In the genomic region with DNA sequence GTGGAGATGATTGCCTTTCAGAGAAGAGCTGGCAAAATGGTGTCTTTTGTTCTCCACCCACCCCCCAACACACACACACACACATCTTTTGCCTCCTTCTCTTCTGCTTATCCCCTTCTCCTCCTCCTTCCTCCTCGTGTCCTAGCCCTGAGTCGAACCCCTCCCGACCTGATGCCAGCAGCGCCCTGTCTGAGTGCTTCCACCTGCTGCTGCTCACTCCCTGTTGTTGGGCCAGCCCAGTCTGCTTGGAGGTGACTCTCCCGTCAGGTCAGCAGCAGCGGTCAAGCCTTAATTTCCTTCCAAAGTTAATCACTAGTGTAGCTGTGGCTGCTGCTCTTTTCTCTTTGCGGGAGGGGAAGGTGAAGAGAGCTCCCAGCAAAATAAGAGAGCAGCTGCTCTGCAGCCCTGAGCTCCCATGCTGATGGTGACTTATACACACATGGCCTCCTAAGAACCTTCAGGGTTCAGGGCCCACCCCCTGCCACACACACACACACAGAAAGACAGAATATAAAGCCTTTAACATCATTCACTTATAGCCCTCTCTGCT, we compare ENCODE assay signal across 15 cellular contexts. TPM values are rescaled to one million over a fixed set of nuclear protein-coding genes. Genes with fewer than 3 reads are reported as not detected.
A peak's percentile ranks its signal among the peaks of the same experiment; 100 is the strongest.
DNase-seq lines count a peak whose midpoint lies in the region; TF ChIP-seq lines count a peak whose summit lies in the region.
"Had no signal": no experiment of that assay in that cellular context is flagged by ENCODE, and none has a peak within 500 bp of the region (broad histone marks: within the 10 kb centered on the region; RNA-seq: fewer than 3 reads in every experiment).

No MANE protein-coding gene starts in this region.

- peaks cover 0 to 13% (median 10%) of the 10 kb centered on the region in 4 donors for H3K4me1 ChIP-seq in esophagus muscularis mucosa
- H3K4me1 ChIP-seq in suprapubic skin: peaks cover 11% of the 10 kb centered on the region

- H3K27me3 ChIP-seq in esophagus muscularis mucosa: peaks cover 0 to 19% (median 3%) of the 10 kb centered on the region in 4 donors
- peaks cover 23% of the 10 kb centered on the region for H3K27me3 ChIP-seq in suprapubic skin

- H3K9me3 ChIP-seq in esophagus muscularis mucosa: peaks cover 0 to 4% (median 0%) of the 10 kb centered on the region in 4 donors
- no peaks in the 10 kb centered on the region for H3K9me3 ChIP-seq in suprapubic skin

- intact Hi-C loops in esophagus muscularis mucosa (cut with DNase I): no loop called here

- DNase-seq in LHCN-M2 (ENCODE audit: low read depth) (peak; percentile 12), esophagus muscularis mucosa (ENCODE audit: extremely low spot score) (peak; percentile 91), myocyte (ENCODE audit: low read depth) (peak; percentile 25), suprapubic skin (ENCODE audit: low spot score in 2 of 2) (no peak), NCI-H128 (lab: John Stamatoyannopoulos, UW; ENCODE audit: unreplicated experiment) (no peak), Kasumi-1 (lab: John Stamatoyannopoulos, UW) (no peak)
- no peak for DNase-seq in activated CD4-positive, alpha-beta T cell treated with anti-CD3 and anti-CD28 coated beads, Interleukin-2, amount 50 U/mL, for 4 hours
- DNase-seq: CD4-positive, CD25-positive, alpha-beta regulatory T cell; EL; KBM-7; NCI-H1105; NK-92 treated with Interleukin-12 subunit alpha and Interleukin-12 subunit beta, amount 100 ng/mL, for 24 hours; small intestine; T-helper 2 cell had no signal

- 75% methylated on average over 7 of the region's 7 CpGs for WGBS in esophagus muscularis mucosa
- WGBS in suprapubic skin: 74% methylated on average over 7 of the region's 7 CpGs

- no peak for TF ChIP-seq EP300 in esophagus muscularis mucosa (IDR thresholded peaks at IDR 0.05)
- TF ChIP-seq EP300 in suprapubic skin (IDR thresholded peaks at IDR 0.05): no peak

- TF ChIP-seq POLR2A in esophagus muscularis mucosa (IDR thresholded peaks at IDR 0.05; ENCODE audit: low read depth) (no peak), suprapubic skin (IDR thresholded peaks at IDR 0.05) (no peak)

- H3K36me3 ChIP-seq in esophagus muscularis mucosa (no peaks in the 10 kb centered on the region), suprapubic skin (no peaks in the 10 kb centered on the region)

- H3K27ac ChIP-seq in esophagus muscularis mucosa (replicated peaks in 1 of 4) (no peak overlapping the region), suprapubic skin (no peak overlapping the region)

- peak overlapping the region in 2 of 4 donors; percentile 17 to 27 for H3K4me3 ChIP-seq in esophagus muscularis mucosa
- peak overlapping the region; percentile 25 for H3K4me3 ChIP-seq in suprapubic skin
- H3K4me3 ChIP-seq: GM12878 had no signal

- no peak for TF ChIP-seq CTCF in esophagus muscularis mucosa (IDR thresholded peaks at IDR 0.05)
- TF ChIP-seq CTCF in suprapubic skin (IDR thresholded peaks at IDR 0.05): no peak

RNA-seq across cellular contexts. Expression of a gene that starts 43.8 kb away (rescaled TPM):
- total RNA-seq in LHCN-M2 (2014; rRNA removed): 159 TPM in 2 replicates
- polyA plus RNA-seq in LHCN-M2 (2012): 13.3 TPM
- total RNA-seq in esophagus muscularis mucosa: 100 to 1,000 TPM in 2 of 4 donors, 10 to 100 TPM in 2; 47.4 to 152 (median 86.5) TPM
- 190 and 279 TPM in 2 replicates for total RNA-seq in myocyte
- polyA plus RNA-seq in myocyte (2012): 28.7 TPM
- 10 to 100 TPM; 22.8 to 50.6 (median 40.1) TPM for total RNA-seq in suprapubic skin
- total RNA-seq: GM12878 had no signal
- polyA plus RNA-seq: GM12878 had no signal

Comparison
In these comparisons a context has a peak if more than half of its experiments do, and no peak if none do; other contexts are left out.
1. DNase-seq: peak in LHCN-M2 (single experiment), esophagus muscularis mucosa (single experiment) and myocyte (single experiment); none in suprapubic skin (0 of 2), NCI-H128 (single experiment), Kasumi-1 (0 of 2) and activated CD4-positive, alpha-beta T cell treated with anti-CD3 and anti-CD28 coated beads, Interleukin-2, amount 50 U/mL, for 4 hours (0 of 2).